Comparison of ENCODE assay signal across 1 cellular context in genomic region chr7:132371948-132372347, GRCh38.
TF ChIP-seq lines count a peak whose summit lies in the region.

No MANE protein-coding gene starts in this region.

TF ChIP-seq in HepG2, 621 proteins besides CTCF, POLR2A, EP300 and RAD21 (continued from another document):
- TF ChIP-seq CREB3 (CRISPR knock-in tag; IDR thresholded peaks at IDR 0.05): no peak
- no peak for TF ChIP-seq DMAP1 (CRISPR knock-in tag; IDR thresholded peaks at IDR 0.05)
- TF ChIP-seq ZBTB21 (CRISPR knock-in tag; IDR thresholded peaks at IDR 0.05): no peak
- TF ChIP-seq ZNF780A (CRISPR knock-in tag; IDR thresholded peaks at IDR 0.05): no peak
- TF ChIP-seq RAD51 (IDR thresholded peaks at IDR 0.05; ENCODE audit: borderline replicate concordance): peak; percentile 74; the same call in 1 of the 2 replicates
- no peak for TF ChIP-seq BORCS8-MEF2B (CRISPR knock-in tag; IDR thresholded peaks at IDR 0.05)
- no peak for TF ChIP-seq MYC (CRISPR knock-in tag; IDR thresholded peaks at IDR 0.05; ENCODE audit: borderline replicate concordance)
- no peak for TF ChIP-seq ZNF766 (CRISPR knock-in tag; IDR thresholded peaks at IDR 0.05; ENCODE audit: borderline replicate concordance)
- no peak for TF ChIP-seq MATR3 (CRISPR knock-in tag; IDR thresholded peaks at IDR 0.05)
- no peak for TF ChIP-seq ZNF264 (CRISPR knock-in tag; IDR thresholded peaks at IDR 0.05)
- TF ChIP-seq TP53 (CRISPR knock-in tag; conservative IDR thresholded peaks at IDR 0.05): no peak
